In genomic region chr22:47927811-47928210, GRCh38 we compare ENCODE assay signal across 19 cellular contexts.
"Had no signal": no experiment of that assay in that cellular context is flagged by ENCODE, and none has a peak within 500 bp of the region (broad histone marks: within the 10 kb centered on the region; RNA-seq: fewer than 3 reads in every experiment).

No MANE protein-coding gene starts in this region.

- H3K27me3 ChIP-seq: tibial nerve had no signal

- H3K9me3 ChIP-seq: pancreas, upper lobe of right lung had no signal

- DNase-seq: effector memory CD4-positive, alpha-beta T cell; heart left ventricle; hippocampal formation; left colon; mesendoderm; naive thymus-derived CD4-positive, alpha-beta T cell; nucleus accumbens; pancreas; spleen; stimulated activated CD4-positive, alpha-beta T cell treated with anti-CD3 and anti-CD28 coated beads, Interleukin-15, amount 100 ng/mL, for 24 hours; stimulated activated CD4-positive, alpha-beta T cell treated with anti-CD3 and anti-CD28 coated beads, Interleukin-1b, Interleukin-23, amount 100 ng/mL, for 48 hours; stimulated activated CD4-positive, alpha-beta T cell treated with anti-CD3 and anti-CD28 coated beads, Interleukin-4, amount 100 ng/mL, for 24 hours; upper lobe of right lung had no signal

- H3K4me3 ChIP-seq: heart left ventricle, pancreas, spleen, tibial nerve, upper lobe of right lung had no signal

- H3K27me3 Mint-ChIP-seq: progenitor cell of endocrine pancreas; stimulated activated naive CD8-positive, alpha-beta T cell treated with anti-CD3 and anti-CD28 coated beads, Interleukin-15, Interleukin-2, amounts not matched to agents 100 ng/mL and 50 ng/mL, for 24 hours had no signal

- H3K27ac ChIP-seq: heart left ventricle, pancreas, spleen, tibial nerve, upper lobe of right lung had no signal

- H3K36me3 ChIP-seq: heart left ventricle, pancreas, spleen, tibial nerve, upper lobe of right lung had no signal

- H3K4me1 Mint-ChIP-seq: naive thymus-derived CD4-positive, alpha-beta T cell had no signal

- H3K36me3 Mint-ChIP-seq: naive thymus-derived CD4-positive, alpha-beta T cell; stimulated activated memory B cell treated with anti-CD40 and anti-IgM and Interleukin-4, amounts not matched to agents 10 μg/mL and 1 μg/mL and 100 μg/mL, for 72 hours had no signal

- H3K27ac Mint-ChIP-seq: naive thymus-derived CD4-positive, alpha-beta T cell; progenitor cell of endocrine pancreas; stimulated activated memory B cell treated with anti-CD40 and anti-IgM and Interleukin-4, amounts not matched to agents 10 μg/mL and 1 μg/mL and 100 μg/mL, for 72 hours; stimulated activated naive CD8-positive, alpha-beta T cell treated with anti-CD3 and anti-CD28 coated beads, Interleukin-15, Interleukin-2, amounts not matched to agents 100 ng/mL and 50 ng/mL, for 24 hours had no signal

- H3K4me3 Mint-ChIP-seq: naive thymus-derived CD4-positive, alpha-beta T cell; stimulated activated memory B cell treated with anti-CD40 and anti-IgM and Interleukin-4, amounts not matched to agents 10 μg/mL and 1 μg/mL and 100 μg/mL, for 72 hours; stimulated activated naive CD8-positive, alpha-beta T cell treated with anti-CD3 and anti-CD28 coated beads, Interleukin-15, Interleukin-2, amounts not matched to agents 100 ng/mL and 50 ng/mL, for 24 hours had no signal

- ATAC-seq: esophagus mucosa; heart left ventricle; left colon; naive thymus-derived CD4-positive, alpha-beta T cell; pancreas; sciatic nerve; stimulated activated memory B cell treated with anti-CD40 and anti-IgM and Interleukin-4, amounts not matched to agents 10 μg/mL and 1 μg/mL and 100 μg/mL, for 72 hours; upper lobe of right lung had no signal

- H3K4me1 ChIP-seq: heart left ventricle, pancreas, tibial nerve, upper lobe of right lung had no signal
